1 cellular context compared by ENCODE assay signal in genomic region chrX:155613927-155614559, GRCh38.
TF ChIP-seq lines count a peak whose summit lies in the region.

No MANE protein-coding gene starts in this region.

TF ChIP-seq in K562, 482 proteins besides CTCF, POLR2A, EP300 and RAD21:
- TF ChIP-seq RBM25 (IDR thresholded peaks at IDR 0.05; ENCODE audit: low read depth, low read length, severe bottlenecking) (peak; percentile 48), HMGN3 (IDR thresholded peaks at IDR 0.05; ENCODE audit: borderline replicate concordance, extremely low read depth, insufficient read length, low read depth, low read length) (no peak), SFPQ (IDR thresholded peaks at IDR 0.05; ENCODE audit: low read depth, low read length) (no peak), ESRRA (IDR thresholded peaks at IDR 0.05; ENCODE audit: borderline replicate concordance, low read depth) (no peak), BRF2 (IDR thresholded peaks at IDR 0.05; ENCODE audit: borderline replicate concordance, insufficient read depth, insufficient read length) (no peak), ZKSCAN8 (CRISPR knock-in tag; IDR thresholded peaks at IDR 0.05) (peak; percentile 95), RCOR1 (IDR thresholded peaks at IDR 0.05; ENCODE audit: borderline replicate concordance in 1 of 2, low read depth in 2 of 2, low read length in 2 of 2) (no peak), TCF7 (IDR thresholded peaks at IDR 0.05; ENCODE audit: borderline replicate concordance) (no peak), ZBTB34 (CRISPR knock-in tag; IDR thresholded peaks at IDR 0.05) (no peak)
